In the genomic region with DNA sequence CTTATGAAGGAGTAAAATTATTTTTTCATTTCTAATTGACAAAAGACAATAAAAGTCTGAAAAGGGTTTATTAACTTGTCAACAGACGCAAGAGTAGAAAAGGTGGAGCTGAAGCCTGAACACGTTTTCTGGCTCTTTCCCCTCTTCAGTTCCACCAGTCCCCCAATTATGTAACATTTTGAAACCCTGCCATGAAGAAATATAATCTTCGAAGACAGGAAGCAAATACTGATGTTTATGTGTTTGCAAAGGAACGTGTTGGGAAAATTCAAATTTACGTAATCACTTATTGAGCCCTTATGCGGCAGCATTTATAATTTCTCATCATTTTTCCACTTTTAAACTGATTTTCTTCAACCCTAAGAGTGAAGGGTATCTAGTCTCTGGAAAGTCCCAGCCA, we compare ENCODE assay signal across 8 cellular contexts. TPM values are rescaled to one million over a fixed set of nuclear protein-coding genes. Genes with fewer than 3 reads are reported as not detected.
DNase-seq lines count a peak whose midpoint lies in the region; ATAC-seq, FAIRE-seq and TF ChIP-seq lines count a peak whose summit lies in the region.

No MANE protein-coding gene starts in this region.

- H4K20me1 ChIP-seq in K562 (replicated peaks; ENCODE audit: control insufficient read depth, insufficient read depth, low read length): no peaks in the 10 kb centered on the region

- H2BK5ac ChIP-seq in mesenchymal stem cell (ENCODE audit: low read depth, low read length, poor library complexity, severe bottlenecking): no peak overlapping the region

- no peak for TF ChIP-seq CTCF in K562 (IDR thresholded peaks at IDR 0.05 in 2 of 3, conservative IDR thresholded peaks at IDR 0.05 in 1 of 3; ENCODE audit: insufficient read depth in 2 of 3, low read depth in 1 of 3, low read length in 3 of 3)

- H3K79me2 ChIP-seq in K562 (ENCODE audit: control insufficient read depth, insufficient read depth, low read length): peaks cover 34% of the 10 kb centered on the region

- POLR2A ChIA-PET in K562 (lab: Yijun Ruan, JAX): interaction anchor here (0.5 to 1.2 kb wide), 5 partner anchors 10 to 309 kb away, joined by 3 to 7 read pairs (median 3); no protein-coding TSS in a partner anchor

- H3K79me1 ChIP-seq in mesenchymal stem cell (replicated peaks; ENCODE audit: low read length, poor library complexity, severe bottlenecking): peaks cover 12% of the 10 kb centered on the region

- no peak overlapping the region for H2BK12ac ChIP-seq in mesenchymal stem cell (ENCODE audit: low read length in 2 of 2)

- no peak overlapping the region for H4K8ac ChIP-seq in mesenchymal stem cell (ENCODE audit: low read length)

- peak overlapping the region; percentile 78 for H3K4me3 ChIP-seq in K562
- H3K4me3 ChIP-seq in mesenchymal stem cell (ENCODE audit: insufficient read depth in 1 of 2, low read depth in 1 of 2, low read length in 2 of 2): peak overlapping the region in 1 of 2 experiments; percentile 96

- intact Hi-C loops in K562 (cut with micrococcal nuclease): loop anchor here (5.0 kb wide), 1 partner anchor 131 kb away; no protein-coding TSS in a partner anchor

- H2AFZ ChIP-seq in K562 (ENCODE audit: low read depth, low read length) (peak overlapping the region; percentile 98; the same call in 1 of the 2 replicates), mesenchymal stem cell (ENCODE audit: low read depth, low read length) (no peak overlapping the region)

- no peak overlapping the region for H2AK5ac ChIP-seq in mesenchymal stem cell (ENCODE audit: low read length, severe bottlenecking)

- H2BK15ac ChIP-seq in mesenchymal stem cell (ENCODE audit: low read depth, poor library complexity, severe bottlenecking): no peak overlapping the region

- H2BK120ac ChIP-seq in mesenchymal stem cell (ENCODE audit: low read depth, low read length): no peak overlapping the region

- no peak for TF ChIP-seq RAD21 in K562 (CRISPR knock-in tag; conservative IDR thresholded peaks at IDR 0.05 in 1 of 2, IDR thresholded peaks at IDR 0.05 in 1 of 2)

- no peak overlapping the region for H3K4ac ChIP-seq in mesenchymal stem cell (ENCODE audit: low read depth in 1 of 2, low read length in 2 of 2)

- peak overlapping the region; percentile 98 for H3K27ac Mint-ChIP-seq in stimulated activated naive CD8-positive, alpha-beta T cell treated with anti-CD3 and anti-CD28 coated beads, Interleukin-15, Interleukin-2, amounts not matched to agents 100 ng/mL and 50 ng/mL, for 24 hours

- no peaks in the 10 kb centered on the region for H3K9me1 ChIP-seq in K562 (ENCODE audit: control insufficient read depth, insufficient read depth, low read length)

- no peak for TF ChIP-seq EP300 in K562 (IDR thresholded peaks at IDR 0.05; ENCODE audit: low read length)

- peaks cover 41% of the 10 kb centered on the region for H3K4me1 Mint-ChIP-seq in stimulated activated naive CD8-positive, alpha-beta T cell treated with anti-CD3 and anti-CD28 coated beads, Interleukin-15, Interleukin-2, amounts not matched to agents 100 ng/mL and 50 ng/mL, for 24 hours (ENCODE audit: low read depth)

- ATAC-seq in stimulated activated naive CD8-positive, alpha-beta T cell treated with anti-CD3 and anti-CD28 coated beads, Interleukin-15, Interleukin-2, amounts not matched to agents 100 U/mL and 50 U/mL, for 24 hours: no peak
- ATAC-seq in K562: no peak
- no peak for ATAC-seq in GM18520 (IDR thresholded peaks at IDR 0.05; ENCODE audit: unreplicated experiment)

- no peaks in the 10 kb centered on the region for H3K9me3 Mint-ChIP-seq in stimulated activated naive CD8-positive, alpha-beta T cell treated with anti-CD3 and anti-CD28 coated beads, Interleukin-15, Interleukin-2, amounts not matched to agents 100 ng/mL and 50 ng/mL, for 24 hours

- no peak overlapping the region for H3K18ac ChIP-seq in mesenchymal stem cell (ENCODE audit: low read depth in 1 of 2, low read length in 2 of 2)

- H3K9me3 ChIP-seq in K562 (replicated peaks; ENCODE audit: control insufficient read depth, insufficient read depth, low read depth, low read length) (no peaks in the 10 kb centered on the region), mesenchymal stem cell (ENCODE audit: control insufficient read depth, low read length) (no peaks in the 10 kb centered on the region)

- no peaks in the 10 kb centered on the region for H3K27me3 Mint-ChIP-seq in stimulated activated naive CD8-positive, alpha-beta T cell treated with anti-CD3 and anti-CD28 coated beads, Interleukin-15, Interleukin-2, amounts not matched to agents 100 ng/mL and 50 ng/mL, for 24 hours

- H3K9ac ChIP-seq in K562 (ENCODE audit: insufficient read depth in 1 of 2, low read depth in 2 of 2, low read length in 2 of 2): peak overlapping the region in 1 of 2 experiments; percentile 93; a peak in 3 of 4 replicates
- H3K9ac ChIP-seq in mesenchymal stem cell (ENCODE audit: low read length): peak overlapping the region; percentile 97

- H3K36me3 ChIP-seq in K562 (ENCODE audit: control insufficient read depth, insufficient read depth, low read length) (peaks cover 17% of the 10 kb centered on the region), mesenchymal stem cell (ENCODE audit: control insufficient read depth in 1 of 2, insufficient read depth in 2 of 2, low read depth in 1 of 2, low read length in 2 of 2) (peaks cover 4 to 8% of the 10 kb centered on the region in 2 experiments)

- H3K14ac ChIP-seq in mesenchymal stem cell (ENCODE audit: low read length in 2 of 2): no peak overlapping the region

- no peak overlapping the region for H4K91ac ChIP-seq in mesenchymal stem cell (ENCODE audit: low read length)

- H3K4me3 Mint-ChIP-seq in stimulated activated naive CD8-positive, alpha-beta T cell treated with anti-CD3 and anti-CD28 coated beads, Interleukin-15, Interleukin-2, amounts not matched to agents 100 ng/mL and 50 ng/mL, for 24 hours: peak overlapping the region; percentile 98

- H3K27ac ChIP-seq in K562 (ENCODE audit: extremely low read depth, low read depth, low read length): peak overlapping the region; percentile 86
- no peak overlapping the region for H3K27ac ChIP-seq in mesenchymal stem cell (ENCODE audit: low read length, poor library complexity, severe bottlenecking)

- DNase-seq in stimulated activated naive CD8-positive, alpha-beta T cell treated with anti-CD3 and anti-CD28 coated beads, Interleukin-15, Interleukin-2, amounts not matched to agents 100 U/mL and 50 U/mL, for 24 hours: no peak
- no peak for DNase-seq in K562 (ENCODE audit: extremely low read depth in 1 of 4, low spot score in 3 of 4)
- DNase-seq in mesenchymal stem cell: peak; percentile 46
- no peak for DNase-seq in NK-92 (lab: John Stamatoyannopoulos, UW; ENCODE audit: unreplicated experiment)
- no peak for DNase-seq in GM19238 (ENCODE audit: insufficient read length, low spot score)
- DNase-seq in iPS-NIHi7 (ENCODE audit: extremely low spot score): no peak

- peaks cover 2 to 6% of the 10 kb centered on the region in 2 experiments; a peak in 1 of 5 replicates for H3K4me1 ChIP-seq in K562 (replicated peaks in 1 of 2; ENCODE audit: control insufficient read depth in 2 of 2, insufficient read depth in 2 of 2, low read length in 2 of 2)
- H3K4me1 ChIP-seq in mesenchymal stem cell (ENCODE audit: control insufficient read depth, insufficient read depth, low read depth, low read length): peaks cover 3% of the 10 kb centered on the region

- CTCF ChIA-PET in K562 (lab: Yijun Ruan, JAX; ENCODE audit: low intra/inter-chr PET ratio): interaction anchor here (1.0 kb wide), 1 partner anchor 79 kb away, joined by 4 read pairs; no protein-coding TSS in a partner anchor

- no peak overlapping the region for H3K23ac ChIP-seq in mesenchymal stem cell (ENCODE audit: low read length in 2 of 2)

- H3K4me2 ChIP-seq in K562 (ENCODE audit: insufficient read depth, low read length): peak overlapping the region; percentile 91
- H3K4me2 ChIP-seq in mesenchymal stem cell (ENCODE audit: low read length, poor library complexity, severe bottlenecking): peak overlapping the region; percentile 71

- in situ Hi-C loops in K562 (cut with MboI): no loop called here

- H3K27me3 ChIP-seq in K562 (ENCODE audit: control insufficient read depth in 2 of 2, insufficient read depth in 2 of 2, low read length in 2 of 2) (no peaks in the 10 kb centered on the region), mesenchymal stem cell (ENCODE audit: control insufficient read depth in 1 of 2, insufficient read depth in 1 of 2, low read length in 2 of 2) (no peaks in the 10 kb centered on the region)

- FAIRE-seq in K562 (lab: Jason Lieb, UNC): peak; percentile 51

- 11% methylated on average over 6 of the region's 6 CpGs for WGBS in K562 (ENCODE audit: insufficient coverage, low coverage, missing lambda C conversion rate)
- 73% methylated on average over 6 of the region's 6 CpGs for WGBS in mesenchymal stem cell

- peaks cover 14% of the 10 kb centered on the region for H3K36me3 Mint-ChIP-seq in stimulated activated naive CD8-positive, alpha-beta T cell treated with anti-CD3 and anti-CD28 coated beads, Interleukin-15, Interleukin-2, amounts not matched to agents 100 ng/mL and 50 ng/mL, for 24 hours (ENCODE audit: low read depth)

- no peak for TF ChIP-seq POLR2A in K562 (conservative IDR thresholded peaks at IDR 0.05)

- no TSS peak for BruUV-seq in K562 (replicated peaks; lab: Mats Ljungman, UMichigan)

RNA-seq across cellular contexts. Expression of a gene that starts 0.8 kb away (rescaled TPM):
- total RNA-seq in K562 (2011; cell fraction: chromatin; rRNA removed; ENCODE audit: low replicate concordance): 78.3 and 139 TPM in 2 replicates
- 52.0 and 53.4 TPM in 2 replicates for total RNA-seq in K562 (2011; cell fraction: nucleolus; rRNA removed)
- 80.6 and 127 TPM in 2 replicates for total RNA-seq in K562 (2011; cell fraction: nucleoplasm; rRNA removed)
- total RNA-seq in K562 (2014; rRNA removed) (18.7 and 39.5 TPM in 2 replicates), K562 (2014; rRNA removed; fragmentation: Illumina TruSeq; extraction: Trizol) (54.1 and 60.8 TPM in 2 replicates), K562 (2015; rRNA removed; fragmentation: Illumina TruSeq; extraction: Trizol) (47.2 and 50.0 TPM in 2 replicates), K562 (2021) (25.0 and 25.8 TPM in 2 replicates)
- polyA plus RNA-seq in K562 (2011; rRNA removed) (23.4 and 37.4 TPM in 2 replicates), K562 (2014; fragmentation: Illumina TruSeq; extraction: Trizol) (31.0 and 34.4 TPM in 2 replicates), K562 (2014; fragmentation: Nextera tagmentation; extraction: Ambion mirVana) (10 to 100 TPM; 16.4 to 20.1 TPM), K562 (2014; rRNA removed) (26.7 and 49.4 TPM in 2 replicates)
- 15.5 and 20.6 TPM in 2 replicates for polyA plus RNA-seq in K562 (2011; cell fraction: cytosol; rRNA removed)
- polyA plus RNA-seq in K562 (2011; cell fraction: nucleus; rRNA removed): 14.4 TPM in 2 replicates
- polyA plus RNA-seq in K562 (2012): 19.0 and 30.0 TPM in 2 replicates
- polyA minus RNA-seq in K562 (2011; rRNA and poly(A)+ RNA removed): 68.2 and 79.0 TPM in 2 replicates
- polyA minus RNA-seq in K562 (2011; cell fraction: cytosol; rRNA and poly(A)+ RNA removed): 10.6 and 28.6 TPM in 2 replicates
- polyA minus RNA-seq in K562 (2011; cell fraction: nucleus; rRNA and poly(A)+ RNA removed): 19.5 and 28.7 TPM in 2 replicates
- polyA plus RNA-seq in mesenchymal stem cell (2013, experiment 1 of 2): 22.4 TPM
- polyA plus RNA-seq in mesenchymal stem cell (2013, experiment 2 of 2): 23.4 TPM

RNA-seq across cellular contexts. Expression of a gene that starts 19.7 kb away (rescaled TPM):
- not detected in 2 replicates for total RNA-seq in K562 (2011; cell fraction: chromatin; rRNA removed; ENCODE audit: low replicate concordance)
- total RNA-seq in K562 (2011; cell fraction: nucleolus; rRNA removed): not detected in 2 replicates
- not detected in 2 replicates for total RNA-seq in K562 (2011; cell fraction: nucleoplasm; rRNA removed)
- total RNA-seq in K562 (2014; rRNA removed): not detected in 2 replicates
- not detected in 2 replicates for total RNA-seq in K562 (2014; rRNA removed; fragmentation: Illumina TruSeq; extraction: Trizol)
- not detected in 2 replicates for total RNA-seq in K562 (2015; rRNA removed; fragmentation: Illumina TruSeq; extraction: Trizol)
- total RNA-seq in K562 (2021): 0.04 TPM in 1 of 2 replicates, not detected in the other
- not detected in 2 replicates for polyA plus RNA-seq in K562 (2011; rRNA removed)
- polyA plus RNA-seq in K562 (2011; cell fraction: cytosol; rRNA removed): not detected in 2 replicates
- polyA plus RNA-seq in K562 (2011; cell fraction: nucleus; rRNA removed): not detected in 2 replicates
- polyA plus RNA-seq in K562 (2012): 0.05 TPM in 1 of 2 replicates, not detected in the other
- not detected in 2 replicates for polyA plus RNA-seq in K562 (2014; fragmentation: Illumina TruSeq; extraction: Trizol)
- polyA plus RNA-seq in K562 (2014; fragmentation: Nextera tagmentation; extraction: Ambion mirVana): not detected
- polyA plus RNA-seq in K562 (2014; rRNA removed): not detected in 2 replicates
- not detected in 2 replicates for polyA minus RNA-seq in K562 (2011; rRNA and poly(A)+ RNA removed)
- not detected in 2 replicates for polyA minus RNA-seq in K562 (2011; cell fraction: cytosol; rRNA and poly(A)+ RNA removed)
- not detected in 2 replicates for polyA minus RNA-seq in K562 (2011; cell fraction: nucleus; rRNA and poly(A)+ RNA removed)
- 9.3 TPM for polyA plus RNA-seq in mesenchymal stem cell (2013, experiment 1 of 2)
- 9.2 TPM for polyA plus RNA-seq in mesenchymal stem cell (2013, experiment 2 of 2)
